ENCODE assay signal across 9 cellular contexts in the genomic region with DNA sequence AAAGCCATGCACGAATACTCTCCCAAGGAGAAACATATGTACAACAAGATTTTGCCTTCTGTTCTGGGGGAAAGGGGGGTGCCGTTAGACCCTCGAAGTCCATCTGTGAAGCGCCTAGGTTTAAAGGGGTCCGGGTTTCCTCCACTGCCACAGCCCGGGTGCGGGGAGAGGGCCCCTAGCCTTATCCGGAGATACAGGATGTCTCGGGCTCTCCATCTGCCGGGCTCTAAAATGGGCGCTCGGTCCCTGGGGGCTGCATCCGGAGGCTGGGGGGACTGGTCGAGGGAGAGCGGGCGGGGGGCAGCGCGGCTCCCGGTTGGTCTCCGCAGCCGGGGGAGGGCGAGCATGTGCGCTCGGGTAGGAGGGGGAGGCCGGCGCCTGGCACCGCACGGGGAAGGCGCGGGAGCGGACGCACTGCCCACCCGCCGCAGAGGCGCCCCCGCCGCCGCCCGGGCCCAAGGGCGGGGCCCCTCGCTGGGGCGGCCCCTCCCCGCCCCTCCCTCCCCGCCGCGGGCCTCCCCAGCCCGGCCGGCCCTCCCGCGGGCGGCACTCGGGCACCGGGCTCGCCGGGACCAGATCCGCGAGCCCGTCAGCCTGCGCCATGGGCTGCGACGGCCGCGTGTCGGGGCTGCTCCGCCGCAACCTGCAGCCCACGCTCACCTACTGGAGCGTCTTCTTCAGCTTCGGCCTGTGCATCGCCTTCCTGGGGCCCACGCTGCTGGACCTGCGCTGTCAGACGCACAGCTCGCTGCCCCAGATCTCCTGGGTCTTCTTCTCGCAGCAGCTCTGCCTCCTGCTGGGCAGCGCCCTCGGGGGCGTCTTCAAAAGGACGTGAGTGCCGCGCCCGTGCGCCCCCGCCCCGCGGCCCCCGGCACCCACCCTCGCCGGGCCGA.
DNase-seq lines count a peak whose midpoint lies in the region; ATAC-seq and TF ChIP-seq lines count a peak whose summit lies in the region.
"Had no signal": no experiment of that assay in that cellular context is flagged by ENCODE, and none has a peak within 500 bp of the region (broad histone marks: within the 10 kb centered on the region; RNA-seq: fewer than 3 reads in every experiment).

No MANE protein-coding gene starts in this region.

- no peaks in the 10 kb centered on the region for H3K9me2 ChIP-seq in SK-N-SH

- no peaks in the 10 kb centered on the region for H3K9me3 Mint-ChIP-seq in CD8-positive, alpha-beta T cell

- peaks cover 5% of the 10 kb centered on the region for H3K4me1 Mint-ChIP-seq in CD8-positive, alpha-beta T cell (ENCODE audit: low read depth)

- peak overlapping the region; percentile 76 for H3K4me3 Mint-ChIP-seq in CD8-positive, alpha-beta T cell

- no peak overlapping the region for H3K9ac ChIP-seq in SK-N-SH

- intact Hi-C loops in CD8-positive, alpha-beta T cell (cut with DNase I, micrococcal nuclease): no loop called here
- intact Hi-C loops in posterior vena cava (cut with DNase I): no loop called here

- no peak for TF ChIP-seq EP300 in SK-N-SH (IDR thresholded peaks at IDR 0.05; ENCODE audit: borderline replicate concordance in 1 of 2, low read depth in 1 of 2, low read length in 1 of 2)

- CTCF ChIA-PET in CD8-positive, alpha-beta T cell (lab: Charles Lee): interaction anchor here (0.9 to 1.9 kb wide), 2 partner anchors 25 to 142 kb away, joined by 3 to 5 read pairs; no protein-coding TSS in a partner anchor
- CTCF ChIA-PET in SK-N-SH (lab: Yijun Ruan, JAX): interaction anchor here (0.6 to 3.1 kb wide), 8 partner anchors 11 to 576 kb away, joined by 3 to 18 read pairs (median 5); no protein-coding TSS in a partner anchor

- no peak for TF ChIP-seq CTCF in CD8-positive, alpha-beta T cell (IDR thresholded peaks at IDR 0.05)
- no peak; the same call in 1 of the 2 replicates for TF ChIP-seq CTCF in SK-N-SH (IDR thresholded peaks at IDR 0.05)

- no peaks in the 10 kb centered on the region for H3K79me2 ChIP-seq in SK-N-SH (ENCODE audit: insufficient read depth)

- peaks cover 4% of the 10 kb centered on the region for H3K4me1 ChIP-seq in CD8-positive, alpha-beta T cell (ENCODE audit: insufficient read depth, low read length)
- H3K4me1 ChIP-seq in SK-N-SH (ENCODE audit: control insufficient read depth in 1 of 2, insufficient read depth in 2 of 2, low read depth in 1 of 2, low read length in 1 of 2): peaks cover 0 to 2% of the 10 kb centered on the region in 2 experiments; a peak in 1 of 4 replicates
- H3K4me1 ChIP-seq: SJSA1 had no signal

- H3K27ac Mint-ChIP-seq in CD8-positive, alpha-beta T cell: no peak overlapping the region

- no peak for TF ChIP-seq RAD21 in SK-N-SH (IDR thresholded peaks at IDR 0.05; ENCODE audit: low read length)

- H3K4me2 ChIP-seq in SK-N-SH: no peak overlapping the region

- no peaks in the 10 kb centered on the region for H4K20me1 ChIP-seq in SK-N-SH (ENCODE audit: insufficient read depth)

- H3K27ac ChIP-seq in CD8-positive, alpha-beta T cell (ENCODE audit: low read depth, low read length): no peak overlapping the region
- H3K27ac ChIP-seq in SK-N-SH (ENCODE audit: low read depth in 2 of 2, low read length in 1 of 2): no peak overlapping the region
- H3K27ac ChIP-seq: SJSA1 had no signal

- 23% methylated on average over 5 of the region's 90 CpGs for WGBS in SK-N-SH (ENCODE audit: low lambda C conversion rate)

- H3F3A ChIP-seq in SK-N-SH (replicated peaks; ENCODE audit: insufficient read depth): no peaks in the 10 kb centered on the region

- H3K36me3 Mint-ChIP-seq in CD8-positive, alpha-beta T cell: no peaks in the 10 kb centered on the region

- POLR2A ChIA-PET in CD8-positive, alpha-beta T cell (lab: Charles Lee): no interaction called here
- POLR2A ChIA-PET in SK-N-SH (lab: Yijun Ruan, JAX): no interaction called here

- no peak for DNase-seq in CD8-positive, alpha-beta T cell
- DNase-seq in SK-N-SH (peak; percentile 77), germinal center (ENCODE audit: low spot score) (peak; percentile 26), posterior vena cava (ENCODE audit: low spot score) (peak; percentile 78), RKO (ENCODE audit: low spot score) (no peak), AG08396 (ENCODE audit: low spot score) (no peak), DMS153 treated with DMSO at 0.1 percent for 48 hours (lab: John Stamatoyannopoulos, UW; ENCODE audit: unreplicated experiment) (no peak)

- peaks cover 47% of the 10 kb centered on the region for H3K27me3 Mint-ChIP-seq in CD8-positive, alpha-beta T cell (ENCODE audit: low read depth)

- peak; percentile 31 for ATAC-seq in CD8-positive, alpha-beta T cell
- ATAC-seq in HG03469 (IDR thresholded peaks at IDR 0.05; ENCODE audit: unreplicated experiment): no peak

- H3K36me3 ChIP-seq in CD8-positive, alpha-beta T cell (ENCODE audit: insufficient read depth, low read length): no peaks in the 10 kb centered on the region
- H3K36me3 ChIP-seq in SK-N-SH (replicated peaks in 1 of 2; ENCODE audit: control insufficient read depth in 1 of 2, insufficient read depth in 2 of 2, low read length in 1 of 2): no peaks in the 10 kb centered on the region
- H3K36me3 ChIP-seq: SJSA1 had no signal

- no peak overlapping the region for H2AFZ ChIP-seq in SK-N-SH (ENCODE audit: low read depth)

- H3K27me3 ChIP-seq in CD8-positive, alpha-beta T cell (ENCODE audit: insufficient read depth, low read length): peaks cover 14% of the 10 kb centered on the region
- H3K27me3 ChIP-seq in SK-N-SH (ENCODE audit: insufficient read depth): peaks cover 69% of the 10 kb centered on the region

- H3K9me3 ChIP-seq in CD8-positive, alpha-beta T cell (ENCODE audit: low read length): no peaks in the 10 kb centered on the region
- H3K9me3 ChIP-seq in SK-N-SH: no peaks in the 10 kb centered on the region
- H3K9me3 ChIP-seq: SJSA1 had no signal

- H3K4me3 ChIP-seq in CD8-positive, alpha-beta T cell (ENCODE audit: low read depth, low read length): no peak overlapping the region
- peak overlapping the region in 1 of 2 experiments; percentile 27; a peak in 1 of 4 replicates for H3K4me3 ChIP-seq in SK-N-SH (ENCODE audit: low read depth in 2 of 2, low read length in 1 of 2)
- H3K4me3 ChIP-seq: SJSA1 had no signal

TF ChIP-seq in SK-N-SH, 30 proteins besides CTCF, POLR2A, EP300 and RAD21:
- no peak for TF ChIP-seq ELF1 (IDR thresholded peaks at IDR 0.05)
- TF ChIP-seq FOSL2 (IDR thresholded peaks at IDR 0.05; ENCODE audit: borderline replicate concordance, low read depth): no peak
- 0 out of 2 replicates have a peak, but pooled peaks have one; percentile 49 for TF ChIP-seq EZH2phosphoT487 (IDR thresholded peaks at IDR 0.05; ENCODE audit: borderline replicate concordance, low read depth)
- TF ChIP-seq TEAD4 (IDR thresholded peaks at IDR 0.05; ENCODE audit: borderline replicate concordance, insufficient read depth): no peak
- TF ChIP-seq PBX3 (IDR thresholded peaks at IDR 0.05): no peak

Comparison
In these comparisons a context has a peak if more than half of its experiments do, and no peak if none do; other contexts are left out.
1. DNase-seq: peak in SK-N-SH (single experiment), germinal center (single experiment) and posterior vena cava (single experiment); none in CD8-positive, alpha-beta T cell (0 of 7), RKO (single experiment), AG08396 (single experiment) and DMS153 treated with DMSO at 0.1 percent for 48 hours (single experiment).